ENCODE assay signal across 9 cellular contexts in the genomic region with DNA sequence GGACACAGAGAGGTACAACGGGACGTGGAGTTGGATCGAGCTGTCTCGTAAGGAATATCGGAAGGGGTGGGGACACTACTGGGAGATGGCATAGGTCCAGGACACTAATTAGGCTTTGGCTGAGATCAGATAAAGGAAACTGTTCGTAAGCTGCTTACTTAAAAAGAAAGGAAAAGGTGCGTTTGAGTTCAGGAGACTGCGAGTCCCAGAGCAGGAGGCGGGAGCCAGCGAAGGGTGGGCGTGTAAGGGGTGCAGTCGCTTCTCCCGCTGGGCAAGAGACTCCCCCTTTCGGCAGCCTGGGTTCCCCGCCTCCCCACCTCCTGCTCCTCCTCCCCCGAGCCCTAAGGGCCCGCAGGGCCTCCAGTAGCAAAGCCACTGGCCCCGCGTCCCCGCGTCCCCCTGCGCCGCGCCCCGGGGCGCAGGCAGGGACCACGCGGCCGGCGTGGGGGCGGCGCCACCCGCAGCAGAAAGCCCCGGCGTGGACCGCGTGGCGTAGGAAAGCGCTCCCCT. TPM values are rescaled to one million over a fixed set of nuclear protein-coding genes. Genes with fewer than 3 reads are reported as not detected.
DNase-seq lines count a peak whose midpoint lies in the region; ATAC-seq, FAIRE-seq and TF ChIP-seq lines count a peak whose summit lies in the region.
"Had no signal": no experiment of that assay in that cellular context is flagged by ENCODE, and none has a peak within 500 bp of the region (broad histone marks: within the 10 kb centered on the region; RNA-seq: fewer than 3 reads in every experiment).

No MANE protein-coding gene starts in this region.

- no peak for FAIRE-seq in D721Med (lab: Jason Lieb, UNC)
- FAIRE-seq: islet of Langerhans had no signal

- DNase-seq in D721Med (ENCODE audit: insufficient read length, low spot score), result peak; percentile 37
- no peak for DNase-seq in SK-N-MC (ENCODE audit: low read depth, low spot score)
- peak; percentile 19 for DNase-seq in activated naive CD8-positive, alpha-beta T cell treated with anti-CD3 and anti-CD28 coated beads, Interleukin-2, amount 50 U/mL, for 16 hours (ENCODE audit: low read depth, low spot score)
- peak; percentile 63 for DNase-seq in left ventricle myocardium superior
- peak; percentile 35 to 66 for DNase-seq in psoas muscle
- DNase-seq in GDM1 (lab: John Stamatoyannopoulos, UW), result no peak

- peak overlapping the region; percentile 95 for H3K4me3 ChIP-seq in SK-N-MC
- peak overlapping the region; percentile 89 for H3K4me3 ChIP-seq in psoas muscle

- H3K4me1 ChIP-seq in psoas muscle, result peaks cover 38% of the 10 kb centered on the region

- WGBS in psoas muscle, 3 donors, result 1 to 2% (median 1%) methylated on average over 22 to 39 of the region's 39 CpGs

- no peak for TF ChIP-seq CTCF in D721Med (IDR thresholded peaks at IDR 0.05; ENCODE audit: insufficient read depth, missing control alignments)
- no peak for TF ChIP-seq CTCF in psoas muscle (IDR thresholded peaks at IDR 0.05)

- no peak overlapping the region for H3K27ac ChIP-seq in SK-N-MC
- peak overlapping the region; percentile 90 for H3K27ac ChIP-seq in psoas muscle

- ATAC-seq in GM19467 (IDR thresholded peaks at IDR 0.05; ENCODE audit: unreplicated experiment) (peak; percentile 35), HG03565 (IDR thresholded peaks at IDR 0.05; ENCODE audit: unreplicated experiment) (peak; percentile 27), left ventricle myocardium superior (peak; percentile 38), psoas muscle (peak in 2 of 4 donors; percentile 31 to 42)

- H3K9me3 ChIP-seq in SK-N-MC (ENCODE audit: low read depth, low read length) (no peaks in the 10 kb centered on the region), psoas muscle (no peaks in the 10 kb centered on the region)

- intact Hi-C loops in left ventricle myocardium superior (cut with micrococcal nuclease) (no loop called here), psoas muscle (cut with DNase I) (loop anchor here in 1 of 2 donors (2.0 kb wide), 1 partner anchor 110 kb away; no protein-coding TSS in a partner anchor)

- no peaks in the 10 kb centered on the region for H3K27me3 ChIP-seq in psoas muscle (ENCODE audit: insufficient read depth in 3 of 3, low read length in 2 of 3)

- no peaks in the 10 kb centered on the region for H3K36me3 ChIP-seq in SK-N-MC (ENCODE audit: insufficient read depth, low read length)
- no peaks in the 10 kb centered on the region for H3K36me3 ChIP-seq in psoas muscle (ENCODE audit: insufficient read depth in 1 of 2, low read depth in 1 of 2)

- peak overlapping the region; percentile 80 for H3K9ac ChIP-seq in SK-N-MC (ENCODE audit: insufficient read length)

RNA-seq across cellular contexts. Expression of gene ABCC4, which starts 0.6 kb away (rescaled TPM):
- total RNA-seq in left ventricle myocardium superior (3.3 TPM), psoas muscle (10 to 100 TPM in 1 of 4 donors, 1 to 10 TPM in 3; 4.3 to 25.2 (median 6.6) TPM)
- 1 to 10 TPM; 2.3 to 6.1 (median 3.2) TPM for polyA plus RNA-seq in psoas muscle

Comparison
In these comparisons a context has a peak if more than half of its experiments do, and no peak if none do; other contexts are left out.
1. DNase-seq: peak in D721Med (single experiment), activated naive CD8-positive, alpha-beta T cell treated with anti-CD3 and anti-CD28 coated beads, Interleukin-2, amount 50 U/mL, for 16 hours (single experiment), left ventricle myocardium superior (single experiment) and psoas muscle (2 of 2); none in SK-N-MC (single experiment) and GDM1 (single experiment).